In genomic region chr22:41746563-41747400, GRCh38 we compare ENCODE assay signal across 9 cellular contexts. TPM values are rescaled to one million over a fixed set of nuclear protein-coding genes. Genes with fewer than 3 reads are reported as not detected.
DNase-seq lines count a peak whose midpoint lies in the region; ATAC-seq and TF ChIP-seq lines count a peak whose summit lies in the region.
"Had no signal": no experiment of that assay in that cellular context is flagged by ENCODE, and none has a peak within 500 bp of the region (broad histone marks: within the 10 kb centered on the region; RNA-seq: fewer than 3 reads in every experiment).

No MANE protein-coding gene starts in this region.

- no peak for TF ChIP-seq CTCF in activated B cell treated with CpG ODN at 0.5 μM for 24 hours (IDR thresholded peaks at IDR 0.05)

- H3K4me1 Mint-ChIP-seq in activated B cell treated with CpG ODN at 0.5 μM for 24 hours: peaks cover 31% of the 10 kb centered on the region

- peak overlapping the region; percentile 69 for H3K27ac Mint-ChIP-seq in activated B cell treated with CpG ODN at 0.5 μM for 24 hours

- H3K27me3 Mint-ChIP-seq in activated B cell treated with CpG ODN at 0.5 μM for 24 hours: no peaks in the 10 kb centered on the region

- POLR2A ChIA-PET in activated B cell treated with CpG ODN at 0.5 μM for 24 hours (lab: Charles Lee): interaction anchor here (0.6 to 2.6 kb wide), 10 partner anchors 34 to 194 kb away, joined by 3 to 28 read pairs (median 7); partner anchors contain the start of genes CCDC134, MEI1, SNU13 and SREBF2

- no peaks in the 10 kb centered on the region for H3K9me3 Mint-ChIP-seq in activated B cell treated with CpG ODN at 0.5 μM for 24 hours

- CTCF ChIA-PET in activated B cell treated with CpG ODN at 0.5 μM for 24 hours (lab: Charles Lee): interaction anchor here (0.8 to 3.5 kb wide), 11 partner anchors 11 to 202 kb away, joined by 3 to 17 read pairs (median 4); partner anchors contain the start of gene CCDC134

- intact Hi-C loops in activated B cell treated with CpG ODN at 0.5 μM for 24 hours (cut with micrococcal nuclease): loop anchor here (1.0 to 5.0 kb wide), 4 partner anchors 35 to 201 kb away; partner anchors contain the start of genes CCDC134 and CENPM

- ATAC-seq in HG02870 (IDR thresholded peaks at IDR 0.05; ENCODE audit: unreplicated experiment): peak; percentile 75
- peak; percentile 96 for ATAC-seq in activated B cell treated with CpG ODN at 0.5 μM for 24 hours (ENCODE audit: low read depth)

- H3K36me3 Mint-ChIP-seq in activated B cell treated with CpG ODN at 0.5 μM for 24 hours (ENCODE audit: low read depth): no peaks in the 10 kb centered on the region

- DNase-seq in NCI-H2107 treated with DMSO at 0.1 percent for 48 hours (lab: John Stamatoyannopoulos, UW; ENCODE audit: unreplicated experiment) (peak; percentile 41), NCI-H2107 (lab: John Stamatoyannopoulos, UW) (no peak), NCI-H2081 treated with DMSO at 0.1 percent for 48 hours (lab: John Stamatoyannopoulos, UW) (peak; percentile 10), activated B cell treated with CpG ODN at 0.5 μM for 24 hours (peak; percentile 18), kidney glomerular epithelial cell (lab: John Stamatoyannopoulos, UW) (peak; percentile 91)
- DNase-seq in central memory CD4-positive, alpha-beta T cell: peak; percentile 46
- peak; percentile 44 for DNase-seq in stimulated activated CD4-positive, alpha-beta T cell treated with anti-CD3 and anti-CD28 coated beads, Interleukin-1b, Interleukin-23, amount 100 ng/mL, for 48 hours

- H3K4me3 Mint-ChIP-seq in activated B cell treated with CpG ODN at 0.5 μM for 24 hours: peak overlapping the region; percentile 38

RNA-seq across cellular contexts. Expression of gene MEI1, which starts 47.5 kb away (rescaled TPM):
- total RNA-seq in activated B cell treated with CpG ODN at 0.5 μM for 24 hours: 28.9 and 31.3 TPM in 2 replicates
- total RNA-seq: temporal lobe had no signal

RNA-seq across cellular contexts. Expression of gene CCDC134, which starts 53.7 kb away (rescaled TPM):
- total RNA-seq in activated B cell treated with CpG ODN at 0.5 μM for 24 hours: 9.2 and 13.2 TPM in 2 replicates

RNA-seq across cellular contexts. Expression of gene SNU13, which starts 58.1 kb away (rescaled TPM):
- 157 and 165 TPM in 2 replicates for total RNA-seq in activated B cell treated with CpG ODN at 0.5 μM for 24 hours
